Comparison of ENCODE assay signal across 24 cellular contexts in the genomic region with DNA sequence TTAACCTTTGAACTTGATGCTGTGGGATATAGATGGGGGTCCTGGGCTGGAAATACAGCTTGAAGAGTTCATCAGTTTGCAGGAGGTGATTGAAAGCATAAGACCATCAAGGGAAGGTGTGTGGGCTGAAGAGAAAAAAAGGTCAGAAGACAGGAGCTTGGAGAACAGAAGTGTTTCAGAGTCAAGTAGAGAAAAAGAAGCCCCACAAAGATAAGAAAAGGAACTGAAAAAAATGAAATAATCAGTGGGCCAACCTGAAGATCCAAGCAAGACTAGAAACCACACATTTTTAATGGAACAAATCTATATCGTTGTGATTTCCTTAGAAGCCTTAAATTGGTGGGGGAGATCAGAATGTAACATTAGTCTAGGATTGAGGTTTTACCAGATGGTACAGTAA.
"Had no signal": no experiment of that assay in that cellular context is flagged by ENCODE, and none has a peak within 500 bp of the region (broad histone marks: within the 10 kb centered on the region; RNA-seq: fewer than 3 reads in every experiment).

No MANE protein-coding gene starts in this region.

- H3K36me3 ChIP-seq: colonic mucosa, esophagus muscularis mucosa, left lung, thoracic aorta, vagina had no signal

- H3K36me3 Mint-ChIP-seq: naive thymus-derived CD8-positive, alpha-beta T cell; type B pancreatic cell had no signal

- FAIRE-seq: bronchial epithelial cell, frontal cortex, TTC549 had no signal

- H3K4me1 ChIP-seq: colonic mucosa, left lung had no signal

- H3K27me3 ChIP-seq: colonic mucosa, esophagus muscularis mucosa, hepatocyte, left lung, vagina had no signal

- H3K4me2 ChIP-seq: hepatocyte had no signal

- H3K4me3 Mint-ChIP-seq: activated naive CD8-positive, alpha-beta T cell treated with anti-CD3 and anti-CD28 coated beads, Interleukin-2, amount 10 ng/mL, durations not matched to agents 7 days and 5 days; activated T-cell treated with anti-CD3 and anti-CD28 coated beads, Interleukin-2, amount 50 U/mL, for 4 hours; naive thymus-derived CD8-positive, alpha-beta T cell; type B pancreatic cell had no signal

- ATAC-seq: activated T-cell treated with anti-CD3 and anti-CD28 coated beads, Interleukin-2, amount 50 U/mL, for 4 hours; left lung; naive thymus-derived CD8-positive, alpha-beta T cell had no signal

- H3K27ac Mint-ChIP-seq: activated naive CD8-positive, alpha-beta T cell treated with anti-CD3 and anti-CD28 coated beads, Interleukin-2, amount 10 ng/mL, durations not matched to agents 7 days and 5 days; activated T-helper 2 cell treated with anti-CD3 and anti-CD28 coated beads, Interferon-gamma antibody, Interleukin-2, Interleukin-4, amounts not matched to agents 10 μg/mL and 5 μg/mL and 100 μg/mL, durations not matched to agents 14 hours and 24 hours and 36 hours; naive thymus-derived CD8-positive, alpha-beta T cell; progenitor cell of endocrine pancreas; type B pancreatic cell had no signal

- H3K9me3 ChIP-seq: colonic mucosa, esophagus muscularis mucosa, left lung, thoracic aorta, vagina had no signal

- H2AFZ ChIP-seq: hepatocyte had no signal

- H3K27ac ChIP-seq: colonic mucosa, esophagus muscularis mucosa, hepatocyte, left lung, thoracic aorta, vagina had no signal

- H3K27me3 Mint-ChIP-seq: activated naive CD8-positive, alpha-beta T cell treated with anti-CD3 and anti-CD28 coated beads, Interleukin-2, amount 10 ng/mL, durations not matched to agents 7 days and 5 days; naive thymus-derived CD8-positive, alpha-beta T cell had no signal

- H3K9me3 Mint-ChIP-seq: activated naive CD8-positive, alpha-beta T cell treated with anti-CD3 and anti-CD28 coated beads, Interleukin-2, amount 10 ng/mL, durations not matched to agents 7 days and 5 days; activated T-cell treated with anti-CD3 and anti-CD28 coated beads, Interleukin-2, amount 50 U/mL, for 4 hours; activated T-helper 2 cell treated with anti-CD3 and anti-CD28 coated beads, Interferon-gamma antibody, Interleukin-2, Interleukin-4, amounts not matched to agents 10 μg/mL and 5 μg/mL and 100 μg/mL, durations not matched to agents 14 hours and 24 hours and 36 hours; naive thymus-derived CD8-positive, alpha-beta T cell; type B pancreatic cell had no signal

- DNase-seq: activated CD8-positive, alpha-beta memory T cell treated with anti-CD3 and anti-CD28 coated beads, Interleukin-2, amount 50 U/mL, for 48 hours; activated naive CD4-positive, alpha-beta T cell treated with Interleukin-2 at 50 U/mL for 16 hours; activated naive CD8-positive, alpha-beta T cell treated with anti-CD3 and anti-CD28 coated beads, Interleukin-2, amount 10 ng/mL, durations not matched to agents 7 days and 5 days; activated T-cell treated with anti-CD3 and anti-CD28 coated beads, Interleukin-2, amount 50 U/mL, for 4 hours; amygdala; colonic mucosa; glutamatergic neuron; kidney glomerular epithelial cell; left lung; naive thymus-derived CD8-positive, alpha-beta T cell; stimulated activated CD4-positive, alpha-beta T cell treated with anti-CD3 and anti-CD28 coated beads, Interleukin-2, amount 100 ng/mL, for 48 hours; stimulated activated CD8-positive, alpha-beta memory T cell treated with anti-CD3 and anti-CD28 coated beads, Interleukin-4, amount 100 ng/mL, for 48 hours; stimulated activated naive CD4-positive, alpha-beta T cell treated with Interleukin-2 at 50 U/mL for 16 hours had no signal

- H3K4me3 ChIP-seq: colonic mucosa, esophagus muscularis mucosa, hepatocyte, left lung, lung, thoracic aorta, vagina had no signal
